13 cellular contexts compared by ENCODE assay signal in genomic region chr20:32326507-32326851, GRCh38. TPM values are rescaled to one million over a fixed set of nuclear protein-coding genes. Genes with fewer than 3 reads are reported as not detected.
A peak's percentile ranks its signal among the peaks of the same experiment; 100 is the strongest.
DNase-seq lines count a peak whose midpoint lies in the region; ATAC-seq, FAIRE-seq and TF ChIP-seq lines count a peak whose summit lies in the region.
"Had no signal": no experiment of that assay in that cellular context is flagged by ENCODE, and none has a peak within 500 bp of the region (broad histone marks: within the 10 kb centered on the region; RNA-seq: fewer than 3 reads in every experiment).

No MANE protein-coding gene starts in this region.

- H3K9ac ChIP-seq in keratinocyte (ENCODE audit: control insufficient read depth, extremely low read depth, insufficient read depth, low read length) = no peak overlapping the region

- H3K4me2 ChIP-seq in A549 (peak overlapping the region; percentile 66), GM23338 (no peak overlapping the region), keratinocyte (ENCODE audit: control insufficient read depth, extremely low read depth, insufficient read depth, low read depth, low read length) (no peak overlapping the region)

- dilution Hi-C loops in keratinocyte (cut with MboI; ENCODE audit: extremely low pct_ligation_motif_present, low sequenced_read_pairs) = no loop called here

- H4K20me1 ChIP-seq in GM23338 (replicated peaks; ENCODE audit: insufficient read depth) (peaks cover 12% of the 10 kb centered on the region; the same call in 1 of the 2 replicates), keratinocyte (ENCODE audit: control insufficient read depth, extremely low read depth, insufficient read depth, low read length) (no peaks in the 10 kb centered on the region)

- ATAC-seq in A549 (peak; percentile 70 to 85), GM23338 (no peak), T-cell (replicated peaks in 1 of 4) (no peak)

- H3K27me3 Mint-ChIP-seq in GM23338 (ENCODE audit: insufficient read depth, low read depth, poor library complexity) = no peaks in the 10 kb centered on the region
- no peaks in the 10 kb centered on the region for H3K27me3 Mint-ChIP-seq in T-cell
- H3K27me3 Mint-ChIP-seq: stimulated activated naive CD8-positive, alpha-beta T cell treated with anti-CD3 and anti-CD28 coated beads, Interleukin-15, Interleukin-2, amounts not matched to agents 100 ng/mL and 50 ng/mL, for 24 hours had no signal

- no peak overlapping the region for H3K4me3 Mint-ChIP-seq in GM23338
- no peak overlapping the region for H3K4me3 Mint-ChIP-seq in T-cell
- H3K4me3 Mint-ChIP-seq: stimulated activated naive CD8-positive, alpha-beta T cell treated with anti-CD3 and anti-CD28 coated beads, Interleukin-15, Interleukin-2, amounts not matched to agents 100 ng/mL and 50 ng/mL, for 24 hours had no signal

- 3% methylated on average over 1 of the region's 1 CpG for WGBS in A549 (ENCODE audit: missing lambda C conversion rate)

- peaks cover 9% of the 10 kb centered on the region; the same call in 1 of the 2 replicates for H3F3A ChIP-seq in GM23338 (replicated peaks; ENCODE audit: low read depth)

- H3K4me1 Mint-ChIP-seq in GM23338 = no peaks in the 10 kb centered on the region
- no peaks in the 10 kb centered on the region for H3K4me1 Mint-ChIP-seq in T-cell

- no peaks in the 10 kb centered on the region for H3K79me2 ChIP-seq in GM23338 (replicated peaks; ENCODE audit: insufficient read depth)
- H3K79me2 ChIP-seq in keratinocyte (ENCODE audit: control insufficient read depth, insufficient read depth, low read length) = no peaks in the 10 kb centered on the region

- TF ChIP-seq POLR2A in A549 (IDR thresholded peaks at IDR 0.05; ENCODE audit: low read length) = no peak

- FAIRE-seq in A549 (lab: Jason Lieb, UNC) = no peak
- no peak for FAIRE-seq in RCC 7860 (lab: Jason Lieb, UNC)
- FAIRE-seq in keratinocyte (lab: Jason Lieb, UNC) = peak; percentile 56

- H3K9me3 Mint-ChIP-seq in GM23338 (no peaks in the 10 kb centered on the region; the same call in 2 of the 3 replicates), T-cell (no peaks in the 10 kb centered on the region)
- H3K9me3 Mint-ChIP-seq: stimulated activated naive CD8-positive, alpha-beta T cell treated with anti-CD3 and anti-CD28 coated beads, Interleukin-15, Interleukin-2, amounts not matched to agents 100 ng/mL and 50 ng/mL, for 24 hours had no signal

- TF ChIP-seq EP300 in A549 (IDR thresholded peaks at IDR 0.05) = no peak

- peak in 1 of 2 experiments; percentile 36 for DNase-seq in A549 (ENCODE audit: low read depth in 1 of 2, low spot score in 1 of 2)
- no peak for DNase-seq in GM23338 (ENCODE audit: low spot score)
- peak; percentile 33 for DNase-seq in RCC 7860 (ENCODE audit: low spot score)
- no peak for DNase-seq in keratinocyte (ENCODE audit: low read depth, low spot score)
- no peak for DNase-seq in WERI-Rb-1
- no peak for DNase-seq in RKO (ENCODE audit: low spot score)
- DNase-seq in NCI-H187 treated with DMSO at 0.1 percent for 48 hours (lab: John Stamatoyannopoulos, UW) = no peak
- no peak for DNase-seq in T-cell
- DNase-seq: C1 segment of cervical spinal cord; NCI-H1105 treated with DMSO at 0.1 percent for 48 hours; stimulated activated CD4-positive, alpha-beta T cell treated with anti-CD3 and anti-CD28 coated beads, Interleukin-2, amount 100 ng/mL, for 24 hours had no signal

- H3K9me2 ChIP-seq in GM23338 (ENCODE audit: insufficient read depth) = no peaks in the 10 kb centered on the region

- H3K27ac Mint-ChIP-seq in GM23338 (no peak overlapping the region), T-cell (no peak overlapping the region)
- H3K27ac Mint-ChIP-seq: stimulated activated naive CD8-positive, alpha-beta T cell treated with anti-CD3 and anti-CD28 coated beads, Interleukin-15, Interleukin-2, amounts not matched to agents 100 ng/mL and 50 ng/mL, for 24 hours had no signal

- H3K27ac ChIP-seq in A549 = peak overlapping the region; percentile 63 to 79
- H3K27ac ChIP-seq in GM23338 (ENCODE audit: low read depth) = 0 out of 2 replicates have a peak overlapping the region, but pooled peaks have one; percentile 39
- peak overlapping the region; percentile 24 for H3K27ac ChIP-seq in keratinocyte (ENCODE audit: control insufficient read depth, insufficient read depth, low read length)
- H3K27ac ChIP-seq in WERI-Rb-1 = no peak overlapping the region
- H3K27ac ChIP-seq: neutrophil had no signal

- POLR2A ChIA-PET in A549 (lab: Yijun Ruan, JAX) (interaction anchor here (1.1 kb wide), 1 partner anchor 31 kb away, joined by 5 read pairs; no protein-coding TSS in a partner anchor), T-cell (lab: Charles Lee) (no interaction called here)

- H3K27me3 ChIP-seq in GM23338 (ENCODE audit: insufficient read depth) (no peaks in the 10 kb centered on the region), keratinocyte (ENCODE audit: control insufficient read depth, extremely low read depth, insufficient read depth, low read length) (no peaks in the 10 kb centered on the region), WERI-Rb-1 (ENCODE audit: insufficient read depth, low read depth, severe bottlenecking) (no peaks in the 10 kb centered on the region)
- H3K27me3 ChIP-seq: neutrophil had no signal

- H3K36me3 Mint-ChIP-seq in GM23338 (ENCODE audit: low read depth) (peaks cover 4% of the 10 kb centered on the region; the same call in 1 of the 3 replicates), T-cell (peaks cover 27% of the 10 kb centered on the region)

- no peak for TF ChIP-seq RAD21 in A549 (conservative IDR thresholded peaks at IDR 0.05 in 1 of 2, IDR thresholded peaks at IDR 0.05 in 1 of 2)

- no peak overlapping the region for H3K4me3 ChIP-seq in A549
- H3K4me3 ChIP-seq in GM23338 = no peak overlapping the region
- no peak overlapping the region for H3K4me3 ChIP-seq in keratinocyte (ENCODE audit: control insufficient read depth in 2 of 3, extremely low read depth in 1 of 3, insufficient read depth in 2 of 3, low read depth in 1 of 3, low read length in 3 of 3)
- H3K4me3 ChIP-seq in WERI-Rb-1 (ENCODE audit: low read depth, low read length) = no peak overlapping the region

- H3K4me1 ChIP-seq in A549 (peaks cover 22% of the 10 kb centered on the region), GM23338 (ENCODE audit: insufficient read depth) (no peaks in the 10 kb centered on the region), keratinocyte (ENCODE audit: control insufficient read depth, extremely low read depth, insufficient read depth, low read length) (peaks cover 12% of the 10 kb centered on the region)

- peaks cover 5% of the 10 kb centered on the region for H3K9me1 ChIP-seq in keratinocyte (ENCODE audit: control insufficient read depth, extremely low read depth, insufficient read depth, low read length)

- peaks cover 14% of the 10 kb centered on the region for H3K36me3 ChIP-seq in GM23338 (ENCODE audit: insufficient read depth)
- H3K36me3 ChIP-seq in keratinocyte (ENCODE audit: control insufficient read depth in 2 of 2, extremely low read depth in 1 of 2, insufficient read depth in 2 of 2, low read length in 2 of 2) = peaks cover 5 to 12% of the 10 kb centered on the region in 2 experiments
- peaks cover 22% of the 10 kb centered on the region for H3K36me3 ChIP-seq in WERI-Rb-1

- CTCF ChIA-PET in A549 (lab: Yijun Ruan, JAX) = interaction anchor here (0.7 to 4.5 kb wide), 3 partner anchors 11 to 31 kb away, joined by 3 to 25 read pairs (median 3); partner anchors contain the start of gene ASXL1
- CTCF ChIA-PET in T-cell (lab: Charles Lee) = no interaction called here

- H2AFZ ChIP-seq in GM23338 (no peak overlapping the region), keratinocyte (ENCODE audit: control insufficient read depth, low read length) (no peak overlapping the region)

- no peaks in the 10 kb centered on the region for H3K9me3 ChIP-seq in A549
- H3K9me3 ChIP-seq in keratinocyte (ENCODE audit: control insufficient read depth, low read depth, low read length) = no peaks in the 10 kb centered on the region
- H3K9me3 ChIP-seq in WERI-Rb-1 (ENCODE audit: severe bottlenecking) = no peaks in the 10 kb centered on the region
- H3K9me3 ChIP-seq: neutrophil had no signal

- TF ChIP-seq CTCF in A549 (IDR thresholded peaks at IDR 0.05) (no peak), GM23338 (conservative IDR thresholded peaks at IDR 0.05; ENCODE audit: low read depth in 2 of 2) (no peak), keratinocyte (optimal IDR thresholded peaks at IDR 0.05 in 1 of 3, IDR thresholded peaks at IDR 0.05 in 1 of 3, conservative IDR thresholded peaks at IDR 0.05 in 1 of 3; ENCODE audit: extremely low read depth in 1 of 3, insufficient read depth in 2 of 3, low read length in 3 of 3) (no peak), WERI-Rb-1 (IDR thresholded peaks at IDR 0.05; ENCODE audit: low read depth, low read length) (no peak)

RNA-seq across cellular contexts. Expression of gene ASXL1, which starts 31.7 kb away (rescaled TPM):
- polyA plus RNA-seq in A549 (2011; rRNA removed) (36.0 and 41.8 TPM in 2 replicates), A549 (2017; fragmentation: RNase III; extraction: RNeasy Plus Mini Kit Qiagen cat#74134 plus additional on column Dnase treatment) (35.7 to 40.3 TPM (median 40.1 TPM) in 3 replicates), GM23338 (2016; fragmentation: Nextera tagmentation; extraction: Ambion mirVana) (10.4 and 20.8 TPM in 2 replicates), keratinocyte (17.4 to 26.9 TPM (median 20.0 TPM) in 3 replicates)
- 23.7 and 26.2 TPM in 2 replicates for polyA plus RNA-seq in A549 (2012; cell fraction: cytosol; rRNA removed)
- 99.3 and 131 TPM in 2 replicates for polyA plus RNA-seq in A549 (2012; cell fraction: nucleus; rRNA removed)
- polyA minus RNA-seq in A549 (2011; rRNA and poly(A)+ RNA removed) = 69.6 and 72.3 TPM in 2 replicates
- total RNA-seq in GM23338 (2014; rRNA removed; shearing (Covaris generic)) = 29.0 and 33.0 TPM in 2 replicates
- polyA plus RNA-seq in keratinocyte (2011; ENCODE audit: low read depth) = 18.6 TPM
- 11.3 and 12.5 TPM in 2 replicates for polyA plus RNA-seq in keratinocyte (2011; cell fraction: cytosol; rRNA removed)
- 79.7 and 80.6 TPM in 2 replicates for polyA plus RNA-seq in keratinocyte (2011; cell fraction: nucleus; rRNA removed)
- polyA plus RNA-seq in keratinocyte (2012; ENCODE audit: low replicate concordance) = 15.0 and 23.6 TPM in 2 replicates
- polyA minus RNA-seq in keratinocyte = 28.1 to 42.9 TPM (median 34.5 TPM) in 3 replicates
- 19.4 TPM for polyA minus RNA-seq in keratinocyte (2011; cell fraction: cytosol; rRNA and poly(A)+ RNA removed)
- 34.2 and 62.1 TPM in 2 replicates for polyA minus RNA-seq in keratinocyte (2011; cell fraction: nucleus; rRNA and poly(A)+ RNA removed)
- 100 to 1,000 TPM; 122 to 204 (median 137) TPM for total RNA-seq in T-cell

RNA-seq across cellular contexts. Expression of gene KIF3B, which starts 49.0 kb away (rescaled TPM):
- polyA plus RNA-seq in A549 (2011; rRNA removed) (33.7 and 37.6 TPM in 2 replicates), A549 (2017; fragmentation: RNase III; extraction: RNeasy Plus Mini Kit Qiagen cat#74134 plus additional on column Dnase treatment) (23.0 to 24.5 TPM (median 23.7 TPM) in 3 replicates), GM23338 (2016; fragmentation: Nextera tagmentation; extraction: Ambion mirVana) (6.1 TPM in 2 replicates), keratinocyte (16.2 to 25.4 TPM (median 20.3 TPM) in 3 replicates)
- polyA plus RNA-seq in A549 (2012; cell fraction: cytosol; rRNA removed) = 13.0 and 14.3 TPM in 2 replicates
- polyA plus RNA-seq in A549 (2012; cell fraction: nucleus; rRNA removed) = 6.3 and 8.9 TPM in 2 replicates
- 24.3 and 27.0 TPM in 2 replicates for polyA minus RNA-seq in A549 (2011; rRNA and poly(A)+ RNA removed)
- total RNA-seq in GM23338 (2014; rRNA removed; shearing (Covaris generic)) = 22.8 and 23.6 TPM in 2 replicates
- polyA plus RNA-seq in keratinocyte (2011; ENCODE audit: low read depth) = 11.4 TPM
- 18.3 and 26.1 TPM in 2 replicates for polyA plus RNA-seq in keratinocyte (2011; cell fraction: cytosol; rRNA removed)
- polyA plus RNA-seq in keratinocyte (2011; cell fraction: nucleus; rRNA removed) = 19.6 and 20.6 TPM in 2 replicates
- polyA plus RNA-seq in keratinocyte (2012; ENCODE audit: low replicate concordance) = 7.7 and 19.7 TPM in 2 replicates
- polyA minus RNA-seq in keratinocyte = 15.7 to 27.4 TPM (median 18.2 TPM) in 3 replicates
- 14.4 TPM for polyA minus RNA-seq in keratinocyte (2011; cell fraction: cytosol; rRNA and poly(A)+ RNA removed)
- polyA minus RNA-seq in keratinocyte (2011; cell fraction: nucleus; rRNA and poly(A)+ RNA removed) = 10.6 and 22.0 TPM in 2 replicates
- total RNA-seq in T-cell = 10 to 100 TPM; 11.3 to 14.6 (median 13.6) TPM

Comparison
In these comparisons a context has a peak if more than half of its experiments do, and no peak if none do; other contexts are left out.
1. ATAC-seq: peak in A549 (2 of 2); none in GM23338 (single experiment) and T-cell (0 of 4).